Comparison of ENCODE assay signal across 18 cellular contexts in the genomic region with DNA sequence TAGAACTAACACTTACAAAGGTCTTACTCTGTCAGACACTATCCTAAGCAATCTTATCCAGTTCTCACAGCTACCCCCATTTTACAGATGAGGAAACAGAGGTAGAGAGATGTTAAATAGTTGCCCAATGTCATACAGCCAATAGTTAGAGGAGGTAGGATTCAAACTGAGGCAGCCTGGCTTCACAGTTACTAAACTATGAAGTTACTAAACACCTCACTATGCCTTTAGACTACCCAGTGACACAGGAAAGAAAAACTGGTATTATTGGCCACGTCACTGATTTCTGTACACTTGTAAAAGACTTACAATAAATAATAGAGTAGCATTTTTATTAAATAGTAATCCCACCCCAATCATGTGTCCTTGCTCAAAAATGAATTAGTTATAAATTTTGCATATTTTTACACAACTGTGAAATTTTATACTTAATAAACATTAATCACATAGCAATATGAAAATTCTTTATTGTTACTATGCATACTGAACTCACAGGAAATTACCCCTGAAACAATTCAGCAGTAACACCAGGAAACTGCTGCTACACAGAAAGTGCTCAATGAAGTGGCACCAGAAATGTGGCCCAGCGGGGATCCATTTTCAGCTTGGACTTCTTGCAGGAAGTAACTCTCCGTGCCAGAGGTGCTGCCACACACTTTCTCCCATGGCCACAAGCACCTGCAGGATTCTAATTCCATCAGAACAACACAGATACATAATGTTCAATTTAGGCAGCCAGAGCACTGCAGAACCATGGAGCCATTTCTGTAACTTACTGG.
DNase-seq lines count a peak whose midpoint lies in the region; ATAC-seq and TF ChIP-seq lines count a peak whose summit lies in the region.
"Had no signal": no experiment of that assay in that cellular context is flagged by ENCODE, and none has a peak within 500 bp of the region (broad histone marks: within the 10 kb centered on the region; RNA-seq: fewer than 3 reads in every experiment).

No MANE protein-coding gene starts in this region.

- peaks cover 0 to 3% (median 0%) of the 10 kb centered on the region in 5 donors for H3K9me3 Mint-ChIP-seq in CD8-positive, alpha-beta memory T cell
- H3K9me3 Mint-ChIP-seq in activated naive CD8-positive, alpha-beta T cell treated with anti-CD3 and anti-CD28 coated beads, Interleukin-2, amount 50 U/mL, for 24 hours, result peaks cover 17% of the 10 kb centered on the region

- peak overlapping the region in 3 of 7 donors; percentile 21 to 40 (median 22) for H3K4me3 Mint-ChIP-seq in CD8-positive, alpha-beta memory T cell
- H3K4me3 Mint-ChIP-seq in activated naive CD8-positive, alpha-beta T cell treated with anti-CD3 and anti-CD28 coated beads, Interleukin-2, amount 50 U/mL, for 24 hours, result no peak overlapping the region

- CTCF ChIA-PET in CD8-positive, alpha-beta memory T cell (lab: Charles Lee), result no interaction called here

- H3K27ac Mint-ChIP-seq in CD8-positive, alpha-beta memory T cell, result peak overlapping the region in 5 of 8 donors; percentile 21 to 70 (median 56)
- no peak overlapping the region for H3K27ac Mint-ChIP-seq in activated naive CD8-positive, alpha-beta T cell treated with anti-CD3 and anti-CD28 coated beads, Interleukin-2, amount 50 U/mL, for 24 hours

- H3K36me3 ChIP-seq in CD8-positive, alpha-beta memory T cell (ENCODE audit: insufficient read depth, low read length), result no peaks in the 10 kb centered on the region
- no peaks in the 10 kb centered on the region for H3K36me3 ChIP-seq in neutrophil
- H3K36me3 ChIP-seq: lower lobe of right lung had no signal

- peaks cover 0 to 5% (median 4%) of the 10 kb centered on the region in 3 donors for H3K36me3 Mint-ChIP-seq in CD8-positive, alpha-beta memory T cell
- peaks cover 15% of the 10 kb centered on the region for H3K36me3 Mint-ChIP-seq in activated naive CD8-positive, alpha-beta T cell treated with anti-CD3 and anti-CD28 coated beads, Interleukin-2, amount 50 U/mL, for 24 hours (ENCODE audit: low read depth)

- H3K4me1 ChIP-seq in CD8-positive, alpha-beta memory T cell (ENCODE audit: insufficient read depth, low read length), result peaks cover 29% of the 10 kb centered on the region
- peaks cover 42 to 49% of the 10 kb centered on the region in 2 experiments for H3K4me1 ChIP-seq in neutrophil (ENCODE audit: control insufficient read depth in 1 of 2, insufficient read depth in 1 of 2, low read depth in 1 of 2, low read length in 1 of 2)
- H3K4me1 ChIP-seq: testis had no signal

- H3K9me3 ChIP-seq in CD8-positive, alpha-beta memory T cell (ENCODE audit: low read length), result no peaks in the 10 kb centered on the region
- no peaks in the 10 kb centered on the region for H3K9me3 ChIP-seq in neutrophil
- H3K9me3 ChIP-seq: lower lobe of right lung, testis had no signal

- TF ChIP-seq CTCF in neutrophil (IDR thresholded peaks at IDR 0.05), result no peak

- H3K27me3 ChIP-seq in CD8-positive, alpha-beta memory T cell (ENCODE audit: insufficient read depth, low read length, poor library complexity, severe bottlenecking), result no peaks in the 10 kb centered on the region
- no peaks in the 10 kb centered on the region for H3K27me3 ChIP-seq in neutrophil
- H3K27me3 ChIP-seq: testis had no signal

- no peak for DNase-seq in CD8-positive, alpha-beta memory T cell
- peak; percentile 34 for DNase-seq in KBM-7
- peak; percentile 12 for DNase-seq in activated naive CD8-positive, alpha-beta T cell treated with anti-CD3 and anti-CD28 coated beads, Interleukin-2, amount 50 U/mL, for 24 hours
- no peak for DNase-seq in NCI-H1930 (lab: John Stamatoyannopoulos, UW)
- DNase-seq: activated T-cell treated with anti-CD3 and anti-CD28 coated beads, Interleukin-2, amount 50 U/mL, for 48 hours; DMS 273 treated with DMSO at 0.1 percent for 48 hours; HCEC 1CT; lower lobe of right lung; NCI-H2081 treated with DMSO at 0.1 percent for 48 hours; NCI-H524; small intestine; stimulated activated CD4-positive, alpha-beta T cell treated with anti-CD3 and anti-CD28 coated beads, Interleukin-4, amount 100 ng/mL, for 4 hours; stimulated activated CD8-positive, alpha-beta memory T cell treated with anti-CD3 and anti-CD28 coated beads, Interleukin-4, amount 100 ng/mL, for 48 hours; testis had no signal

- POLR2A ChIA-PET in CD8-positive, alpha-beta memory T cell (lab: Charles Lee), result no interaction called here

- peaks cover 41 to 58% (median 56%) of the 10 kb centered on the region in 3 donors for H3K4me1 Mint-ChIP-seq in CD8-positive, alpha-beta memory T cell
- H3K4me1 Mint-ChIP-seq in activated naive CD8-positive, alpha-beta T cell treated with anti-CD3 and anti-CD28 coated beads, Interleukin-2, amount 50 U/mL, for 24 hours, result peaks cover 74% of the 10 kb centered on the region

- ATAC-seq in activated naive CD8-positive, alpha-beta T cell treated with anti-CD3 and anti-CD28 coated beads, Interleukin-2, amount 50 U/mL, for 24 hours, result no peak
- ATAC-seq in GM18519 (IDR thresholded peaks at IDR 0.05; ENCODE audit: low FRiP score, unreplicated experiment) (no peak), HG02623 (IDR thresholded peaks at IDR 0.05; ENCODE audit: unreplicated experiment) (no peak)
- ATAC-seq: esophagus mucosa, lower lobe of right lung had no signal

- in situ Hi-C loops in KBM-7 (cut with MboI; ENCODE audit: low pct_unique_long_range_greater_than_20kb, low sequenced_read_pairs), result no loop called here

- no peaks in the 10 kb centered on the region for H3K27me3 Mint-ChIP-seq in CD8-positive, alpha-beta memory T cell
- H3K27me3 Mint-ChIP-seq in activated naive CD8-positive, alpha-beta T cell treated with anti-CD3 and anti-CD28 coated beads, Interleukin-2, amount 50 U/mL, for 24 hours, result no peaks in the 10 kb centered on the region

- no peak overlapping the region for H3K4me3 ChIP-seq in CD8-positive, alpha-beta memory T cell (ENCODE audit: low read length)
- H3K4me3 ChIP-seq in neutrophil (ENCODE audit: low read depth in 1 of 2, low read length in 1 of 2), result no peak overlapping the region
- H3K4me3 ChIP-seq: lower lobe of right lung, testis had no signal

- no peak overlapping the region for H3K27ac ChIP-seq in CD8-positive, alpha-beta memory T cell (ENCODE audit: low read depth, low read length)
- peak overlapping the region; percentile 6 for H3K27ac ChIP-seq in neutrophil
- H3K27ac ChIP-seq: lower lobe of right lung, testis had no signal

Comparison
In these comparisons a context has a peak if more than half of its experiments do, and no peak if none do; other contexts are left out.
1. DNase-seq: peak in KBM-7 (single experiment) and activated naive CD8-positive, alpha-beta T cell treated with anti-CD3 and anti-CD28 coated beads, Interleukin-2, amount 50 U/mL, for 24 hours (single experiment); none in CD8-positive, alpha-beta memory T cell (0 of 5) and NCI-H1930 (0 of 2).